ENCODE assay signal across 8 cellular contexts in the genomic region with DNA sequence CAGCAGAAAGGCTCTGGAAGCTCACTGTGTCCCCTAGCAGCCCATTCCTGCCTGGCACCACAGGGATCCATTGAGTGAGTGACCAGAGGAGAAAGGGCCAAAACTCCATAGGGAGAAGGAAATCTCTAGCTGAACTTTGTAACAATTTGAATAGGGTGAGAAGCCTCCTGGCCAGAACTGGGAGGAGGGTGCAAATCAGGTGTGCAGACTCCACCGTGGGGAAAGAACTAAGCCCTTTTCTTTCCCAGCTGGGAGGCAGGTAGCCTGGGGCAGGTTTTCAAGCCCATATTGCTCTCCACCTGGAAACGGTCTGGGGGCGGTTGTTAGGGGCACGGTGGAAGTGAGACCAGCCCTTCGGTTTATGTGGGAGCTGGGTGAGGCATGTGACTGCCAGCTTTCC.
"Had no signal": no experiment of that assay in that cellular context is flagged by ENCODE, and none has a peak within 500 bp of the region (broad histone marks: within the 10 kb centered on the region; RNA-seq: fewer than 3 reads in every experiment).

No MANE protein-coding gene starts in this region.

- H3K4me1 ChIP-seq: HAP-1 had no signal

- H3K9me3 ChIP-seq: HAP-1 had no signal

- ATAC-seq: GM23338, HCT116, K562 had no signal

- DNase-seq: H7, HFFc6, IMR-90 had no signal

- FAIRE-seq: HTR-8/SVneo, K562 had no signal

- H3K4me3 ChIP-seq: GM23338, HAP-1, K562 had no signal

- H3K36me3 ChIP-seq: HAP-1 had no signal

- H2AFZ ChIP-seq: GM23338 had no signal

- H3K4me2 ChIP-seq: GM23338 had no signal
